In genomic region chr11:60906132-60906972, GRCh38 we compare ENCODE assay signal across 1 cellular context.
TF ChIP-seq lines count a peak whose summit lies in the region.

PRPF19 (minus strand) TSS chr11:60906585; CDS start chr11:60906382, 203 bp downstream.

TF ChIP-seq in K562, 482 proteins besides CTCF, POLR2A, EP300 and RAD21 (continued from another document and continues in another):
- no peak for TF ChIP-seq PRDM10 (IDR thresholded peaks at IDR 0.05; ENCODE audit: partially characterized antibody)
- no peak for TF ChIP-seq PTBP1 (IDR thresholded peaks at IDR 0.05; ENCODE audit: low read depth, low read length)
- TF ChIP-seq MLLT1 (IDR thresholded peaks at IDR 0.05): no peak
- no peak for TF ChIP-seq WHSC1 (IDR thresholded peaks at IDR 0.05; ENCODE audit: low read length)
- peak; percentile 86 for TF ChIP-seq GATAD2A (IDR thresholded peaks at IDR 0.05)
- peak in 1 of 2 experiments; percentile 90 for TF ChIP-seq AFF1 (IDR thresholded peaks at IDR 0.05; ENCODE audit: low read depth in 1 of 2, partially characterized antibody in 2 of 2)
- no peak for TF ChIP-seq BRCA1 (IDR thresholded peaks at IDR 0.05)
- TF ChIP-seq BRCA1 (CRISPR knock-in tag; IDR thresholded peaks at IDR 0.05): no peak
- TF ChIP-seq NR1H2 (CRISPR knock-in tag; IDR thresholded peaks at IDR 0.05): 0 out of 2 replicates have a peak, but pooled peaks have one; percentile 37
- TF ChIP-seq CHD1 (IDR thresholded peaks at IDR 0.05; ENCODE audit: low read length): peak; percentile 63
- TF ChIP-seq TCF3 (CRISPR knock-in tag; IDR thresholded peaks at IDR 0.05): no peak
- no peak for TF ChIP-seq ADNP (tag; IDR thresholded peaks at IDR 0.05)
- TF ChIP-seq MECOM (CRISPR knock-in tag; IDR thresholded peaks at IDR 0.05): no peak
- TF ChIP-seq CHD4 (IDR thresholded peaks at IDR 0.05; ENCODE audit: insufficient read depth, insufficient replicate concordance, low read depth, low read length, poor library complexity, severe bottlenecking): no peak
- peak; percentile 92; the same call in 1 of the 2 replicates for TF ChIP-seq NR3C1 (CRISPR knock-in tag; IDR thresholded peaks at IDR 0.05)
- no peak for TF ChIP-seq FOXA1 (IDR thresholded peaks at IDR 0.05; ENCODE audit: borderline replicate concordance)
- TF ChIP-seq, protein P1, sequence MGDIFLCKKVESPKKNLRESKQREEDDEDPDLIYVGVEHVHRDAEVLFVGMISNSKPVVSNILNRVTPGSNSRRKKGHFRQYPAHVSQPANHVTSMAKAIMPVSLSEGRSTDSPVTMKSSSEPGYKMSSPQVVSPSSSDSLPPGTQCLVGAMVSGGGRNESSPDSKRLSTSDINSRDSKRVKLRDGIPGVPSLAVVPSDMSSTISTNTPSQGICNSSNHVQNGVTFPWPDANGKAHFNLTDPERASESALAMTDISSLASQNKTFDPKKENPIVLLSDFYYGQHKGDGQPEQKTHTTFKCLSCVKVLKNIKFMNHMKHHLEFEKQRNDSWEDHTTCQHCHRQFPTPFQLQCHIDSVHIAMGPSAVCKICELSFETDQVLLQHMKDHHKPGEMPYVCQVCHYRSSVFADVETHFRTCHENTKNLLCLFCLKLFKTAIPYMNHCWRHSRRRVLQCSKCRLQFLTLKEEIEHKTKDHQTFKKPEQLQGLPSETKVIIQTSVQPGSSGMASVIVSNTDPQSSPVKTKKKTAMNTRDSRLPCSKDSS (IDR thresholded peaks at IDR 0.05; ENCODE audit: low read depth, partially characterized antibody): no peak
- TF ChIP-seq PREB (CRISPR knock-in tag; IDR thresholded peaks at IDR 0.05): no peak
- no peak for TF ChIP-seq LEF1 (IDR thresholded peaks at IDR 0.05)
- TF ChIP-seq BCOR (IDR thresholded peaks at IDR 0.05): no peak
- TF ChIP-seq ZFP91 (CRISPR knock-in tag; IDR thresholded peaks at IDR 0.05): no peak; the same call in 1 of the 2 replicates
- no peak for TF ChIP-seq ZNF707 (CRISPR knock-in tag; conservative IDR thresholded peaks at IDR 0.05)
- TF ChIP-seq E2F5 (CRISPR knock-in tag; IDR thresholded peaks at IDR 0.05): peak; percentile 72
- TF ChIP-seq SETDB1 (IDR thresholded peaks at IDR 0.05; ENCODE audit: low read length): no peak
- TF ChIP-seq ZNF184 (CRISPR knock-in tag; IDR thresholded peaks at IDR 0.05): no peak
- peak in 1 of 2 experiments; percentile 48; a peak in 2 of 4 replicates for TF ChIP-seq SRF (CRISPR knock-in tag; IDR thresholded peaks at IDR 0.05)
- TF ChIP-seq, protein P2, sequence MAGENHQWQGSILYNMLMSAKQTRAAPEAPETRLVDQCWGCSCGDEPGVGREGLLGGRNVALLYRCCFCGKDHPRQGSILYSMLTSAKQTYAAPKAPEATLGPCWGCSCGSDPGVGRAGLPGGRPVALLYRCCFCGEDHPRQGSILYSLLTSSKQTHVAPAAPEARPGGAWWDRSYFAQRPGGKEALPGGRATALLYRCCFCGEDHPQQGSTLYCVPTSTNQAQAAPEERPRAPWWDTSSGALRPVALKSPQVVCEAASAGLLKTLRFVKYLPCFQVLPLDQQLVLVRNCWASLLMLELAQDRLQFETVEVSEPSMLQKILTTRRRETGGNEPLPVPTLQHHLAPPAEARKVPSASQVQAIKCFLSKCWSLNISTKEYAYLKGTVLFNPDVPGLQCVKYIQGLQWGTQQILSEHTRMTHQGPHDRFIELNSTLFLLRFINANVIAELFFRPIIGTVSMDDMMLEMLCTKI (IDR thresholded peaks at IDR 0.05; ENCODE audit: partially characterized antibody): no peak
- TF ChIP-seq HBP1 (CRISPR knock-in tag; IDR thresholded peaks at IDR 0.05): no peak
- no peak for TF ChIP-seq KLF6 (CRISPR knock-in tag; IDR thresholded peaks at IDR 0.05; ENCODE audit: borderline replicate concordance)
- no peak for TF ChIP-seq GTF2A2 (tag; IDR thresholded peaks at IDR 0.05)
- 0 out of 2 replicates have a peak, but pooled peaks have one; percentile 35 for TF ChIP-seq KLF1 (tag; IDR thresholded peaks at IDR 0.05)
- TF ChIP-seq RBM15 (IDR thresholded peaks at IDR 0.05; ENCODE audit: insufficient read depth, low read length): no peak
- no peak for TF ChIP-seq BCL6 (CRISPR knock-in tag; IDR thresholded peaks at IDR 0.05)
- no peak for TF ChIP-seq CTCFL (IDR thresholded peaks at IDR 0.05; ENCODE audit: borderline replicate concordance, insufficient read depth, low read depth, low read length, poor library complexity, severe bottlenecking)
- TF ChIP-seq HNRNPK (IDR thresholded peaks at IDR 0.05; ENCODE audit: low read depth, low read length, poor library complexity, severe bottlenecking): no peak
- TF ChIP-seq ZZZ3 (IDR thresholded peaks at IDR 0.05): no peak
- no peak for TF ChIP-seq ZNF507 (tag; conservative IDR thresholded peaks at IDR 0.05)
- TF ChIP-seq, protein P3, sequence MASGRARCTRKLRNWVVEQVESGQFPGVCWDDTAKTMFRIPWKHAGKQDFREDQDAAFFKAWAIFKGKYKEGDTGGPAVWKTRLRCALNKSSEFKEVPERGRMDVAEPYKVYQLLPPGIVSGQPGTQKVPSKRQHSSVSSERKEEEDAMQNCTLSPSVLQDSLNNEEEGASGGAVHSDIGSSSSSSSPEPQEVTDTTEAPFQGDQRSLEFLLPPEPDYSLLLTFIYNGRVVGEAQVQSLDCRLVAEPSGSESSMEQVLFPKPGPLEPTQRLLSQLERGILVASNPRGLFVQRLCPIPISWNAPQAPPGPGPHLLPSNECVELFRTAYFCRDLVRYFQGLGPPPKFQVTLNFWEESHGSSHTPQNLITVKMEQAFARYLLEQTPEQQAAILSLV (tag; IDR thresholded peaks at IDR 0.05): no peak
- TF ChIP-seq HNRNPH1 (optimal IDR thresholded peaks at IDR 0.05; ENCODE audit: low read depth, low read length): no peak
- TF ChIP-seq ZNF143 (CRISPR knock-in tag; IDR thresholded peaks at IDR 0.05): peak; percentile 88
- no peak for TF ChIP-seq FOXA3 (CRISPR knock-in tag; conservative IDR thresholded peaks at IDR 0.05 in 1 of 2, IDR thresholded peaks at IDR 0.05 in 1 of 2)
- TF ChIP-seq ZNF239 (CRISPR knock-in tag; IDR thresholded peaks at IDR 0.05): no peak
- no peak for TF ChIP-seq SLC30A9 (CRISPR knock-in tag; IDR thresholded peaks at IDR 0.05)
